Comparison of ENCODE assay signal across 15 cellular contexts in the genomic region with DNA sequence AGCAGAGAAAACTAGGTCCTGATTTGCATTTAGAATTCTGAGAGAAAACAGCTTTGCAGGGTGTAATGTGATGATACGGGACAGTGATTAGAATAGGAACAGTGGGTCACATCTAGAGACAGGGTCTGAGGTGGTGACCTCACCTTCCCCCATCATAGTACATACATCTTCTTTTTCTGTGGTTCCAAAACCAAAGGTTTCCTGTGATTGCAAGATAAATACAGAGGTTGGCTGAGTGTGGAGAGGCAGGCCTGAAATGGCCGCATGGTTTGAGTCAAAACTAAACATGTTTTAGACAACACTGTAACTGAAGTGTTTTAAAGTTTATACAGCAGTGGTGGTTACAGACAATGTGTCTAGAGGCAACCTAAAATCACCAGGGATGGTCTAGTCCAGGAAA. TPM values are rescaled to one million over a fixed set of nuclear protein-coding genes. Genes with fewer than 3 reads are reported as not detected.
A peak's percentile ranks its signal among the peaks of the same experiment; 100 is the strongest.
DNase-seq lines count a peak whose midpoint lies in the region; ATAC-seq and TF ChIP-seq lines count a peak whose summit lies in the region.
"Had no signal": no experiment of that assay in that cellular context is flagged by ENCODE, and none has a peak within 500 bp of the region (broad histone marks: within the 10 kb centered on the region; RNA-seq: fewer than 3 reads in every experiment).

No MANE protein-coding gene starts in this region.

- ATAC-seq in GM18870 (IDR thresholded peaks at IDR 0.05; ENCODE audit: unreplicated experiment): peak; percentile 69
- peak; percentile 62 for ATAC-seq in GM21528 (IDR thresholded peaks at IDR 0.05; ENCODE audit: low FRiP score, unreplicated experiment)
- peak; percentile 61 for ATAC-seq in HG03108 (IDR thresholded peaks at IDR 0.05; ENCODE audit: unreplicated experiment)
- no peak for ATAC-seq in SK-N-SH treated with all-trans-retinoic acid at 6 μM for 48 hours
- ATAC-seq: pancreas had no signal

- no peak overlapping the region for H3K4me3 Mint-ChIP-seq in immature natural killer cell

- peak in 2 of 3 donors; percentile 7 to 16 for DNase-seq in immature natural killer cell
- DNase-seq in NCI-H510A (lab: John Stamatoyannopoulos, UW): no peak
- no peak for DNase-seq in inferior parietal cortex (ENCODE audit: extremely low spot score)
- no peak for DNase-seq in activated effector memory CD4-positive, alpha-beta T cell treated with anti-CD3 and anti-CD28 coated beads, Interleukin-2, amount 50 U/mL, for 16 hours
- DNase-seq: activated CD8-positive, alpha-beta memory T cell treated with anti-CD3 and anti-CD28 coated beads, Interleukin-2, amount 50 U/mL, for 4 hours; Caco-2; Karpas-422; kidney glomerular epithelial cell; NCI-H510A treated with DMSO at 0.1 percent for 48 hours; pancreas; uterus had no signal

- peak overlapping the region in 2 of 6 donors; percentile 2 to 11 for H3K27ac Mint-ChIP-seq in immature natural killer cell

- no peaks in the 10 kb centered on the region for H3K36me3 Mint-ChIP-seq in immature natural killer cell

- H3K4me1 Mint-ChIP-seq in immature natural killer cell: peaks cover 4 to 17% of the 10 kb centered on the region in 2 donors

- H3K27me3 Mint-ChIP-seq in immature natural killer cell (ENCODE audit: low read depth in 3 of 3): peaks cover 0 to 3% (median 2%) of the 10 kb centered on the region in 3 donors

- peaks cover 0 to 2% (median 0%) of the 10 kb centered on the region in 6 donors for H3K9me3 Mint-ChIP-seq in immature natural killer cell

TF ChIP-seq in SK-N-SH treated with all-trans-retinoic acid at 6 μM for 48 hours, 23 proteins besides CTCF, POLR2A, EP300 and RAD21:
- TF ChIP-seq ZFP30 (CRISPR knock-in tag; IDR thresholded peaks at IDR 0.05) (no peak), CSDC2 (CRISPR knock-in tag; IDR thresholded peaks at IDR 0.05) (no peak), BACH2 (CRISPR knock-in tag; IDR thresholded peaks at IDR 0.05; ENCODE audit: borderline replicate concordance) (no peak), ESRRG (CRISPR knock-in tag; IDR thresholded peaks at IDR 0.05) (no peak), ZC3H10 (CRISPR knock-in tag; IDR thresholded peaks at IDR 0.05) (no peak), ARNTL (CRISPR knock-in tag; IDR thresholded peaks at IDR 0.05; ENCODE audit: borderline replicate concordance, low read depth) (no peak), ISL1 (CRISPR knock-in tag; IDR thresholded peaks at IDR 0.05) (no peak), ZNF70 (CRISPR knock-in tag; IDR thresholded peaks at IDR 0.05) (no peak), OSR1 (CRISPR knock-in tag; IDR thresholded peaks at IDR 0.05) (no peak), ZNF8 (CRISPR knock-in tag; IDR thresholded peaks at IDR 0.05) (no peak), ZFP3 (CRISPR knock-in tag; IDR thresholded peaks at IDR 0.05) (no peak), TCF4 (CRISPR knock-in tag; IDR thresholded peaks at IDR 0.05; ENCODE audit: borderline replicate concordance) (no peak), ZNF565 (CRISPR knock-in tag; conservative IDR thresholded peaks at IDR 0.05; ENCODE audit: low read depth) (no peak), RARB (CRISPR knock-in tag; IDR thresholded peaks at IDR 0.05) (no peak), SNAI2 (CRISPR knock-in tag; IDR thresholded peaks at IDR 0.05) (no peak)
- TF ChIP-seq, protein P1, sequence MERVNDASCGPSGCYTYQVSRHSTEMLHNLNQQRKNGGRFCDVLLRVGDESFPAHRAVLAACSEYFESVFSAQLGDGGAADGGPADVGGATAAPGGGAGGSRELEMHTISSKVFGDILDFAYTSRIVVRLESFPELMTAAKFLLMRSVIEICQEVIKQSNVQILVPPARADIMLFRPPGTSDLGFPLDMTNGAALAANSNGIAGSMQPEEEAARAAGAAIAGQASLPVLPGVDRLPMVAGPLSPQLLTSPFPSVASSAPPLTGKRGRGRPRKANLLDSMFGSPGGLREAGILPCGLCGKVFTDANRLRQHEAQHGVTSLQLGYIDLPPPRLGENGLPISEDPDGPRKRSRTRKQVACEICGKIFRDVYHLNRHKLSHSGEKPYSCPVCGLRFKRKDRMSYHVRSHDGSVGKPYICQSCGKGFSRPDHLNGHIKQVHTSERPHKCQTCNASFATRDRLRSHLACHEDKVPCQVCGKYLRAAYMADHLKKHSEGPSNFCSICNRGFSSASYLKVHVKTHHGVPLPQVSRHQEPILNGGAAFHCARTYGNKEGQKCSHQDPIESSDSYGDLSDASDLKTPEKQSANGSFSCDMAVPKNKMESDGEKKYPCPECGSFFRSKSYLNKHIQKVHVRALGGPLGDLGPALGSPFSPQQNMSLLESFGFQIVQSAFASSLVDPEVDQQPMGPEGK (CRISPR knock-in tag; IDR thresholded peaks at IDR 0.05; ENCODE audit: borderline replicate concordance): no peak
- TF ChIP-seq, protein P2, sequence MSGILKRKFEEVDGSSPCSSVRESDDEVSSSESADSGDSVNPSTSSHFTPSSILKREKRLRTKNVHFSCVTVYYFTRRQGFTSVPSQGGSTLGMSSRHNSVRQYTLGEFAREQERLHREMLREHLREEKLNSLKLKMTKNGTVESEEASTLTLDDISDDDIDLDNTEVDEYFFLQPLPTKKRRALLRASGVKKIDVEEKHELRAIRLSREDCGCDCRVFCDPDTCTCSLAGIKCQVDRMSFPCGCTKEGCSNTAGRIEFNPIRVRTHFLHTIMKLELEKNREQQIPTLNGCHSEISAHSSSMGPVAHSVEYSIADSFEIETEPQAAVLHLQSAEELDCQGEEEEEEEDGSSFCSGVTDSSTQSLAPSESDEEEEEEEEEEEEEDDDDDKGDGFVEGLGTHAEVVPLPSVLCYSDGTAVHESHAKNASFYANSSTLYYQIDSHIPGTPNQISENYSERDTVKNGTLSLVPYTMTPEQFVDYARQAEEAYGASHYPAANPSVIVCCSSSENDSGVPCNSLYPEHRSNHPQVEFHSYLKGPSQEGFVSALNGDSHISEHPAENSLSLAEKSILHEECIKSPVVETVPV (CRISPR knock-in tag; IDR thresholded peaks at IDR 0.05): no peak
- TF ChIP-seq, protein P3, sequence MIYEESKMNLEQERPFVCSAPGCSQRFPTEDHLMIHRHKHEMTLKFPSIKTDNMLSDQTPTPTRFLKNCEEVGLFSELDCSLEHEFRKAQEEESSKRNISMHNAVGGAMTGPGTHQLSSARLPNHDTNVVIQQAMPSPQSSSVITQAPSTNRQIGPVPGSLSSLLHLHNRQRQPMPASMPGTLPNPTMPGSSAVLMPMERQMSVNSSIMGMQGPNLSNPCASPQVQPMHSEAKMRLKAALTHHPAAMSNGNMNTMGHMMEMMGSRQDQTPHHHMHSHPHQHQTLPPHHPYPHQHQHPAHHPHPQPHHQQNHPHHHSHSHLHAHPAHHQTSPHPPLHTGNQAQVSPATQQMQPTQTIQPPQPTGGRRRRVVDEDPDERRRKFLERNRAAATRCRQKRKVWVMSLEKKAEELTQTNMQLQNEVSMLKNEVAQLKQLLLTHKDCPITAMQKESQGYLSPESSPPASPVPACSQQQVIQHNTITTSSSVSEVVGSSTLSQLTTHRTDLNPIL (CRISPR knock-in tag; IDR thresholded peaks at IDR 0.05; ENCODE audit: low read depth): no peak
- TF ChIP-seq, protein P4, sequence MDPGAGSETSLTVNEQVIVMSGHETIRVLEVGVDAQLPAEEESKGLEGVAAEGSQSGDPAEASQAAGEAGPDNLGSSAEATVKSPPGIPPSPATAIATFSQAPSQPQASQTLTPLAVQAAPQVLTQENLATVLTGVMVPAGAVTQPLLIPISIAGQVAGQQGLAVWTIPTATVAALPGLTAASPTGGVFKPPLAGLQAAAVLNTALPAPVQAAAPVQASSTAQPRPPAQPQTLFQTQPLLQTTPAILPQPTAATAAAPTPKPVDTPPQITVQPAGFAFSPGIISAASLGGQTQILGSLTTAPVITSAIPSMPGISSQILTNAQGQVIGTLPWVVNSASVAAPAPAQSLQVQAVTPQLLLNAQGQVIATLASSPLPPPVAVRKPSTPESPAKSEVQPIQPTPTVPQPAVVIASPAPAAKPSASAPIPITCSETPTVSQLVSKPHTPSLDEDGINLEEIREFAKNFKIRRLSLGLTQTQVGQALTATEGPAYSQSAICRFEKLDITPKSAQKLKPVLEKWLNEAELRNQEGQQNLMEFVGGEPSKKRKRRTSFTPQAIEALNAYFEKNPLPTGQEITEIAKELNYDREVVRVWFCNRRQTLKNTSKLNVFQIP (CRISPR knock-in tag; IDR thresholded peaks at IDR 0.05; ENCODE audit: borderline replicate concordance, low read depth): no peak

RNA-seq across cellular contexts. Expression of a gene that starts 10.4 kb away (rescaled TPM):
- 10 to 100 TPM; 30.6 to 44.8 (median 35.9) TPM for polyA plus RNA-seq in immature natural killer cell

RNA-seq across cellular contexts. Expression of a gene that starts 29.6 kb away (rescaled TPM):
- polyA plus RNA-seq in immature natural killer cell: not detected

RNA-seq across cellular contexts. Expression of a gene that starts 35.7 kb away (rescaled TPM):
- polyA plus RNA-seq in immature natural killer cell: not detected

Comparison
In these comparisons a context has a peak if more than half of its experiments do, and no peak if none do; other contexts are left out.
1. DNase-seq: peak in immature natural killer cell (2 of 3); none in NCI-H510A (single experiment), inferior parietal cortex (single experiment) and activated effector memory CD4-positive, alpha-beta T cell treated with anti-CD3 and anti-CD28 coated beads, Interleukin-2, amount 50 U/mL, for 16 hours (single experiment).